Comparison of ENCODE assay signal across 21 cellular contexts in the genomic region with DNA sequence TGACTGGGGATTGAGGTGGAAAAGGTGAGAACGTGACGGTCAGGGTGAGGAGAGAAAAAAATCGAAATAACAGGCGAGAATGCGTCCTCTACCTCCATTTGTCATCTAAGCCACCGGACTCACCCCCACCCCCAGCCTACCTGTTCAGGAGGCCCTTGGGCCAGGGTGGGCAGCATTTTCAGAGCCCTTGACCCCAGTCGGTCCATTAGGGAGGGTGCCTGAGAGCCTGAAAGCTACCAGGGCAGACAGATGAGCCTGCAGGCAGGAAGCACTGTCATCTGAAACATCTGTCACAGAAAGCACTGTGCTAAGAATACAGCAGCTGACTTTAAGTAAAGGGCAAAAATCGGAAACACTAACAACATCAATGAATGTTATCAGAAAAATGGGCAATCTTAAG.
"Had no signal": no experiment of that assay in that cellular context is flagged by ENCODE, and none has a peak within 500 bp of the region (broad histone marks: within the 10 kb centered on the region; RNA-seq: fewer than 3 reads in every experiment).

No MANE protein-coding gene starts in this region.

- H3K4me1 Mint-ChIP-seq: nephron progenitor cell; stimulated activated naive CD8-positive, alpha-beta T cell treated with anti-CD3 and anti-CD28 coated beads, Interleukin-15, amount 100 ng/mL, for 72 hours had no signal

- H3K4me1 ChIP-seq: colonic mucosa, esophagus squamous epithelium, gastroesophageal sphincter, parathyroid adenoma, prostate gland, right lobe of liver, transverse colon had no signal

- H3K9ac ChIP-seq: parathyroid adenoma had no signal

- H3K27ac Mint-ChIP-seq: naive thymus-derived CD4-positive, alpha-beta T cell; nephron progenitor cell; stimulated activated naive CD8-positive, alpha-beta T cell treated with anti-CD3 and anti-CD28 coated beads, Interleukin-15, amount 100 ng/mL, for 72 hours had no signal

- H3K9me3 ChIP-seq: colonic mucosa, gastroesophageal sphincter, prostate gland, right lobe of liver, thoracic aorta had no signal

- H3K27ac ChIP-seq: colonic mucosa, esophagus squamous epithelium, gastroesophageal sphincter, hepatocyte, parathyroid adenoma, prostate gland, right lobe of liver, thoracic aorta, transverse colon had no signal

- H3K36me3 ChIP-seq: colonic mucosa, prostate gland, right lobe of liver, thoracic aorta, transverse colon had no signal

- H3K4me3 ChIP-seq: colonic mucosa, esophagus squamous epithelium, gastroesophageal sphincter, hepatocyte, prostate gland, right lobe of liver, thoracic aorta, transverse colon had no signal

- ATAC-seq: gastroesophageal sphincter; left colon; naive thymus-derived CD4-positive, alpha-beta T cell; right lobe of liver; stimulated activated naive B cell treated with anti-CD40 and anti-IgM and Interleukin-4, amounts not matched to agents 10 μg/mL and 1 μg/mL and 100 μg/mL, for 72 hours; stimulated activated naive CD8-positive, alpha-beta T cell treated with anti-CD3 and anti-CD28 coated beads, Interleukin-15, amount 100 ng/mL, for 72 hours had no signal

- DNase-seq: colonic mucosa; dermis blood vessel endothelial cell; esophagus squamous epithelium; foreskin fibroblast; kidney; left colon; mammary epithelial cell; naive thymus-derived CD4-positive, alpha-beta T cell; nephron progenitor cell; retina; right lobe of liver; stimulated activated CD4-positive, alpha-beta T cell treated with anti-CD3 and anti-CD28 coated beads, Interleukin-4, amount 100 ng/mL, for 1 hour; stimulated activated naive B cell treated with anti-CD40 and anti-IgM and Interleukin-4, amounts not matched to agents 10 μg/mL and 1 μg/mL and 100 μg/mL, for 72 hours; stimulated activated naive CD8-positive, alpha-beta T cell treated with anti-CD3 and anti-CD28 coated beads, Interleukin-15, amount 100 ng/mL, for 72 hours; substantia nigra; transverse colon had no signal

- H3K4me2 ChIP-seq: hepatocyte had no signal

- H3K27me3 Mint-ChIP-seq: naive thymus-derived CD4-positive, alpha-beta T cell; stimulated activated naive B cell treated with anti-CD40 and anti-IgM and Interleukin-4, amounts not matched to agents 10 μg/mL and 1 μg/mL and 100 μg/mL, for 72 hours; stimulated activated naive CD8-positive, alpha-beta T cell treated with anti-CD3 and anti-CD28 coated beads, Interleukin-15, amount 100 ng/mL, for 72 hours had no signal

- H3K4me3 Mint-ChIP-seq: naive thymus-derived CD4-positive, alpha-beta T cell; nephron progenitor cell; stimulated activated naive B cell treated with anti-CD40 and anti-IgM and Interleukin-4, amounts not matched to agents 10 μg/mL and 1 μg/mL and 100 μg/mL, for 72 hours; stimulated activated naive CD8-positive, alpha-beta T cell treated with anti-CD3 and anti-CD28 coated beads, Interleukin-15, amount 100 ng/mL, for 72 hours had no signal

- H3K27me3 ChIP-seq: colonic mucosa, esophagus squamous epithelium, gastroesophageal sphincter, hepatocyte, right lobe of liver, transverse colon had no signal
